Comparison of ENCODE assay signal across 20 cellular contexts in genomic region chr5:122169350-122170103, GRCh38. TPM values are rescaled to one million over a fixed set of nuclear protein-coding genes. Genes with fewer than 3 reads are reported as not detected.
A peak's percentile ranks its signal among the peaks of the same experiment; 100 is the strongest.
DNase-seq lines count a peak whose midpoint lies in the region; ATAC-seq, FAIRE-seq and TF ChIP-seq lines count a peak whose summit lies in the region.
"Had no signal": no experiment of that assay in that cellular context is flagged by ENCODE, and none has a peak within 500 bp of the region (broad histone marks: within the 10 kb centered on the region; RNA-seq: fewer than 3 reads in every experiment).

No MANE protein-coding gene starts in this region.

- no peaks in the 10 kb centered on the region for H3K36me3 ChIP-seq in SK-N-MC (ENCODE audit: insufficient read depth, low read length)
- no peaks in the 10 kb centered on the region for H3K36me3 ChIP-seq in endothelial cell of umbilical vein (ENCODE audit: control insufficient read depth in 2 of 2, extremely low read depth in 1 of 2, insufficient read depth in 2 of 2, low read length in 2 of 2)
- no peaks in the 10 kb centered on the region for H3K36me3 ChIP-seq in mucosa of descending colon (ENCODE audit: low read depth)
- H3K36me3 ChIP-seq: BE2C, HAP-1 had no signal

- dilution Hi-C loops in endothelial cell of umbilical vein (cut with MboI; ENCODE audit: extremely low pct_ligation_motif_present, low sequenced_read_pairs), result no loop called here

- no peaks in the 10 kb centered on the region for H3K27me3 ChIP-seq in endothelial cell of umbilical vein (ENCODE audit: control insufficient read depth in 2 of 2, insufficient read depth in 2 of 2, low read length in 2 of 2)
- H3K27me3 ChIP-seq: BE2C had no signal

- H3K4me1 ChIP-seq in endothelial cell of umbilical vein (ENCODE audit: control insufficient read depth, extremely low read depth, insufficient read depth, low read length), result no peaks in the 10 kb centered on the region
- H3K4me1 ChIP-seq in mucosa of descending colon (ENCODE audit: low read depth), result peaks cover 5% of the 10 kb centered on the region
- H3K4me1 ChIP-seq: BE2C had no signal

- TF ChIP-seq CTCF in endothelial cell of umbilical vein (IDR thresholded peaks at IDR 0.05; ENCODE audit: extremely low read depth in 1 of 2, insufficient read depth in 1 of 2, low read depth in 1 of 2, low read length in 2 of 2), result no peak
- no peak for TF ChIP-seq CTCF in mucosa of descending colon (IDR thresholded peaks at IDR 0.05)

- H2AFZ ChIP-seq in endothelial cell of umbilical vein (ENCODE audit: low read depth, low read length), result no peak overlapping the region

- POLR2A ChIA-PET in endothelial cell of umbilical vein (lab: Charles Lee), result no interaction called here

- ATAC-seq in mucosa of descending colon (peak; percentile 74), HG02763 (IDR thresholded peaks at IDR 0.05; ENCODE audit: unreplicated experiment) (no peak)

- H3K9me1 ChIP-seq in endothelial cell of umbilical vein (replicated peaks; ENCODE audit: control insufficient read depth, extremely low read depth, insufficient read depth, low read length), result no peaks in the 10 kb centered on the region

- no peaks in the 10 kb centered on the region for H3K9me3 ChIP-seq in SK-N-MC (ENCODE audit: low read depth, low read length)
- no peaks in the 10 kb centered on the region for H3K9me3 ChIP-seq in endothelial cell of umbilical vein (replicated peaks; ENCODE audit: control insufficient read depth, insufficient read depth, low read length)
- H3K9me3 ChIP-seq in mucosa of descending colon, result no peaks in the 10 kb centered on the region
- H3K9me3 ChIP-seq: BE2C, HAP-1 had no signal

- H3K4me2 ChIP-seq in endothelial cell of umbilical vein (ENCODE audit: insufficient read depth, low read length), result no peak overlapping the region

- H3K27ac ChIP-seq in SK-N-MC (peak overlapping the region; percentile 10; the same call in 1 of the 2 replicates), endothelial cell of umbilical vein (ENCODE audit: insufficient read depth, low read depth, low read length) (no peak overlapping the region)
- H3K27ac ChIP-seq: GM23248, HL-60 had no signal

- H3K79me2 ChIP-seq in endothelial cell of umbilical vein (ENCODE audit: control insufficient read depth, insufficient read depth, low read length), result no peaks in the 10 kb centered on the region

- no peak for DNase-seq in SK-N-MC (ENCODE audit: low read depth, low spot score)
- no peak for DNase-seq in endothelial cell of umbilical vein (ENCODE audit: low read depth, low spot score)
- DNase-seq in mucosa of descending colon, result no peak
- DNase-seq in RKO (ENCODE audit: low spot score), result no peak
- DNase-seq in stimulated activated CD4-positive, alpha-beta T cell treated with anti-CD3 and anti-CD28 coated beads, Interleukin-4, amount 100 ng/mL, for 24 hours, result no peak
- DNase-seq: ACHN; BE2C; C1 segment of cervical spinal cord; CD4-positive, CD25-positive, alpha-beta regulatory T cell; CD8-positive, alpha-beta memory T cell; COR-L47; GM23248 had no signal

- no peak overlapping the region for H3K9ac ChIP-seq in SK-N-MC (ENCODE audit: insufficient read length)
- no peak overlapping the region for H3K9ac ChIP-seq in endothelial cell of umbilical vein (replicated peaks; ENCODE audit: extremely low read depth, insufficient read depth, low read length)
- H3K9ac ChIP-seq: GM23248 had no signal

- H4K20me1 ChIP-seq in endothelial cell of umbilical vein (replicated peaks; ENCODE audit: control insufficient read depth, extremely low read depth, insufficient read depth, low read length), result no peaks in the 10 kb centered on the region

- no TSS peak for BruUV-seq in endothelial cell of umbilical vein (replicated peaks; lab: Mats Ljungman, UMichigan)

- CTCF ChIA-PET in endothelial cell of umbilical vein (lab: Charles Lee), result interaction anchor here (1.4 to 1.7 kb wide), 3 partner anchors 12 to 26 kb away, joined by 3 to 12 read pairs (median 5); no protein-coding TSS in a partner anchor

- FAIRE-seq in endothelial cell of umbilical vein (lab: Jason Lieb, UNC), result peak; percentile 21
- FAIRE-seq: A204.1, D721Med, G401.6, GM12891, GM19239 had no signal

- intact Hi-C loops in endothelial cell of umbilical vein (cut with micrococcal nuclease) (no loop called here), mucosa of descending colon (cut with DNase I, micrococcal nuclease) (no loop called here)

- H3K4me3 ChIP-seq in SK-N-MC (no peak overlapping the region), endothelial cell of umbilical vein (replicated peaks in 1 of 3; ENCODE audit: insufficient read depth in 1 of 3, low read depth in 1 of 3, low read length in 3 of 3) (no peak overlapping the region), mucosa of descending colon (no peak overlapping the region)
- H3K4me3 ChIP-seq: GM23248, HAP-1 had no signal

- no peak for TF ChIP-seq POLR2A in endothelial cell of umbilical vein (IDR thresholded peaks at IDR 0.05; ENCODE audit: low read depth, low read length)

TF ChIP-seq in endothelial cell of umbilical vein, 7 proteins besides CTCF, POLR2A, EP300 and RAD21:
- no peak for TF ChIP-seq JUN (IDR thresholded peaks at IDR 0.05; ENCODE audit: borderline replicate concordance, insufficient read depth, insufficient read length, low read depth)

RNA-seq across cellular contexts. Expression of gene ZNF474, which starts 40.2 kb away (rescaled TPM):
- total RNA-seq in endothelial cell of umbilical vein, result 0.16 TPM in 1 of 2 replicates, not detected in the other
- polyA plus RNA-seq in endothelial cell of umbilical vein, result 0.03 TPM in 2 replicates
- 0.03 and 0.04 TPM in 2 replicates for polyA plus RNA-seq in endothelial cell of umbilical vein (2011; cell fraction: cytosol; rRNA removed)
- polyA plus RNA-seq in endothelial cell of umbilical vein (2011; cell fraction: nucleus; rRNA removed), result 0.24 and 0.38 TPM in 2 replicates
- not detected in 2 replicates for polyA plus RNA-seq in endothelial cell of umbilical vein (2012)
- polyA minus RNA-seq in endothelial cell of umbilical vein, result not detected in 2 replicates
- polyA minus RNA-seq in endothelial cell of umbilical vein (2011; cell fraction: cytosol; rRNA and poly(A)+ RNA removed), result not detected
- polyA minus RNA-seq in endothelial cell of umbilical vein (2011; cell fraction: nucleus; rRNA and poly(A)+ RNA removed), result 0.29 and 0.63 TPM in 2 replicates
- under 1 TPM in 2 of 3 donors, not detected in 1; 0.28 to 0.61 TPM for total RNA-seq in mucosa of descending colon
- polyA plus RNA-seq: CD8-positive, alpha-beta memory T cell had no signal
